32 cellular contexts compared by ENCODE assay signal in the genomic region with DNA sequence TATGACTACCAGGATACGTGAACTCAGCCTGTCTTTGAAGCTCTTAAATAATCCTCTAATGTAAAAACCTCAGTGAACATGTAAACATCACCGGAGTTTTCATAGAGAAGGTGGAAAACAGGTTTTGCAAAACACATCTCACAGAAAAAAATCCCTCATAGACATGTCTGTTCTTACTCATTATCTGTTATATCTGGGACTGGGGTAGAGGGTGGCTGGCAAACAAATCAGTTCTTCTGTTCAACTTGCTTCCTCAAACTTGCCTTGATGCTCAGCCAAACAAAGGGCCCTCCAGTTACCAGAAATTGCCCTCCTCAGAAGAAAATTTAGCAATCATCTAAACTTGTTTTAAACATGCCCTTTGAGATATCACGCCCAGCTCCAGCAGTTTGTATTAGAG.
DNase-seq lines count a peak whose midpoint lies in the region; ATAC-seq and TF ChIP-seq lines count a peak whose summit lies in the region.
"Had no signal": no experiment of that assay in that cellular context is flagged by ENCODE, and none has a peak within 500 bp of the region (broad histone marks: within the 10 kb centered on the region; RNA-seq: fewer than 3 reads in every experiment).

No MANE protein-coding gene starts in this region.

- H3K9me2 ChIP-seq in GM23338 (ENCODE audit: insufficient read depth), result no peaks in the 10 kb centered on the region

- H3K36me3 Mint-ChIP-seq in GM23338 (ENCODE audit: low read depth), result no peaks in the 10 kb centered on the region
- H3K36me3 Mint-ChIP-seq: activated naive CD4-positive, alpha-beta T cell treated with anti-CD3 and anti-CD28 coated beads, Interleukin-2, amount 10 ng/mL, durations not matched to agents 7 days and 5 days; natural killer cell treated with Interleukin-12 subunit alpha and Interleukin-12 subunit beta and Interleukin-15 and Interleukin-18, amount 100 ng/mL, for 72 hours; WTC11 had no signal

- peaks cover 4% of the 10 kb centered on the region for H3K4me1 Mint-ChIP-seq in GM23338
- H3K4me1 Mint-ChIP-seq: activated naive CD4-positive, alpha-beta T cell treated with anti-CD3 and anti-CD28 coated beads, Interleukin-2, amount 10 ng/mL, durations not matched to agents 7 days and 5 days had no signal

- intact Hi-C loops in stomach (cut with DNase I; ENCODE audit: low total_unique reads), result no loop called here

- H3K79me2 ChIP-seq in GM23338 (replicated peaks; ENCODE audit: insufficient read depth), result no peaks in the 10 kb centered on the region

- H3F3A ChIP-seq in GM23338 (replicated peaks; ENCODE audit: low read depth), result no peaks in the 10 kb centered on the region

- no peak for ATAC-seq in GM23338
- peak; percentile 58 for ATAC-seq in foreskin keratinocyte
- no peak for ATAC-seq in GM18511 (IDR thresholded peaks at IDR 0.05; ENCODE audit: unreplicated experiment)
- no peak for ATAC-seq in GM18870 (IDR thresholded peaks at IDR 0.05; ENCODE audit: unreplicated experiment)
- ATAC-seq: natural killer cell treated with Interleukin-12 subunit alpha and Interleukin-12 subunit beta and Interleukin-15 and Interleukin-18, amount 100 ng/mL, for 72 hours; WTC11 had no signal

- TF ChIP-seq POLR2A in stomach (IDR thresholded peaks at IDR 0.05), result no peak

- no peaks in the 10 kb centered on the region for H3K36me3 ChIP-seq in GM23338 (ENCODE audit: insufficient read depth)
- H3K36me3 ChIP-seq in stomach, result no peaks in the 10 kb centered on the region
- H3K36me3 ChIP-seq: BLaER1, esophagus muscularis mucosa, left ventricle myocardium inferior, tibial nerve had no signal

- no peak overlapping the region for H3K4me3 ChIP-seq in GM23338
- no peak overlapping the region for H3K4me3 ChIP-seq in skin epidermis
- no peak overlapping the region for H3K4me3 ChIP-seq in stomach
- H3K4me3 ChIP-seq: BLaER1, esophagus muscularis mucosa, left ventricle myocardium inferior, tibial nerve had no signal

- no peak overlapping the region for H3K27ac ChIP-seq in GM23338 (ENCODE audit: low read depth)
- H3K27ac ChIP-seq in VCaP, result peak overlapping the region; percentile 87
- H3K27ac ChIP-seq in foreskin keratinocyte, result no peak overlapping the region
- H3K27ac ChIP-seq in skin epidermis, result peak overlapping the region in 14 of 21 experiments; percentile 5 to 78 (median 60)
- H3K27ac ChIP-seq in stomach, result no peak overlapping the region
- H3K27ac ChIP-seq: BLaER1, esophagus muscularis mucosa, left ventricle myocardium inferior, tibial nerve had no signal

- H3K4me1 ChIP-seq in GM23338 (ENCODE audit: insufficient read depth) (no peaks in the 10 kb centered on the region), foreskin keratinocyte (peaks cover 4% of the 10 kb centered on the region), stomach (peaks cover 0 to 9% (median 2%) of the 10 kb centered on the region in 4 donors)
- H3K4me1 ChIP-seq: BLaER1, Caco-2 had no signal

- no peak for TF ChIP-seq EP300 in stomach (IDR thresholded peaks at IDR 0.05)

- no peaks in the 10 kb centered on the region for H3K9me3 ChIP-seq in stomach
- H3K9me3 ChIP-seq: BLaER1, Caco-2, esophagus muscularis mucosa, left ventricle myocardium inferior, tibial nerve had no signal

- no peaks in the 10 kb centered on the region for H3K9me3 Mint-ChIP-seq in GM23338
- H3K9me3 Mint-ChIP-seq: activated naive CD4-positive, alpha-beta T cell treated with anti-CD3 and anti-CD28 coated beads, Interleukin-2, amount 10 ng/mL, durations not matched to agents 7 days and 5 days; activated T-helper 1 cell treated with anti-CD3 and anti-CD28 coated beads, Interleukin-12 subunit alpha, Interleukin-12 subunit beta, Interleukin-2, Interleukin-4 antibody, amounts not matched to agents 30 ng/mL and 10 ng/mL and 1 ng/mL, durations not matched to agents 14 hours and 24 hours and 36 hours; natural killer cell treated with Interleukin-12 subunit alpha and Interleukin-12 subunit beta and Interleukin-15 and Interleukin-18, amount 100 ng/mL, for 72 hours; WTC11 had no signal

- H2AFZ ChIP-seq in GM23338, result peak overlapping the region; percentile 49

- peaks cover 2% of the 10 kb centered on the region for H3K27me3 Mint-ChIP-seq in GM23338 (ENCODE audit: insufficient read depth, low read depth, poor library complexity)
- H3K27me3 Mint-ChIP-seq: activated naive CD4-positive, alpha-beta T cell treated with anti-CD3 and anti-CD28 coated beads, Interleukin-2, amount 10 ng/mL, durations not matched to agents 7 days and 5 days; natural killer cell treated with Interleukin-12 subunit alpha and Interleukin-12 subunit beta and Interleukin-15 and Interleukin-18, amount 100 ng/mL, for 72 hours had no signal

- H3K4me2 ChIP-seq in GM23338, result no peak overlapping the region
- H3K4me2 ChIP-seq: BLaER1 had no signal

- no peaks in the 10 kb centered on the region for H4K20me1 ChIP-seq in GM23338 (replicated peaks; ENCODE audit: insufficient read depth)
- H4K20me1 ChIP-seq: BLaER1 had no signal

- H3K27ac Mint-ChIP-seq in GM23338, result no peak overlapping the region
- H3K27ac Mint-ChIP-seq: activated naive CD4-positive, alpha-beta T cell treated with anti-CD3 and anti-CD28 coated beads, Interleukin-2, amount 10 ng/mL, durations not matched to agents 7 days and 5 days; activated T-helper 1 cell treated with anti-CD3 and anti-CD28 coated beads, Interleukin-12 subunit alpha, Interleukin-12 subunit beta, Interleukin-2, Interleukin-4 antibody, amounts not matched to agents 30 ng/mL and 10 ng/mL and 1 ng/mL, durations not matched to agents 14 hours and 24 hours and 36 hours; natural killer cell treated with Interleukin-12 subunit alpha and Interleukin-12 subunit beta and Interleukin-15 and Interleukin-18, amount 100 ng/mL, for 72 hours; WTC11 had no signal

- WGBS in stomach, 5 donors, result 54 to 73% (median 63%) methylated on average over 3 of the region's 3 CpGs

- TF ChIP-seq CTCF in GM23338 (conservative IDR thresholded peaks at IDR 0.05; ENCODE audit: low read depth in 2 of 2) (no peak), VCaP (conservative IDR thresholded peaks at IDR 0.05) (no peak), foreskin keratinocyte (conservative IDR thresholded peaks at IDR 0.05) (no peak), stomach (IDR thresholded peaks at IDR 0.05) (no peak)

- H3K27me3 ChIP-seq in GM23338 (ENCODE audit: insufficient read depth), result no peaks in the 10 kb centered on the region
- no peaks in the 10 kb centered on the region for H3K27me3 ChIP-seq in foreskin keratinocyte
- H3K27me3 ChIP-seq in stomach, result no peaks in the 10 kb centered on the region
- H3K27me3 ChIP-seq: BLaER1, esophagus muscularis mucosa, tibial nerve had no signal

- no peak overlapping the region for H3K4me3 Mint-ChIP-seq in GM23338
- H3K4me3 Mint-ChIP-seq: activated naive CD4-positive, alpha-beta T cell treated with anti-CD3 and anti-CD28 coated beads, Interleukin-2, amount 10 ng/mL, durations not matched to agents 7 days and 5 days; activated T-helper 1 cell treated with anti-CD3 and anti-CD28 coated beads, Interleukin-12 subunit alpha, Interleukin-12 subunit beta, Interleukin-2, Interleukin-4 antibody, amounts not matched to agents 30 ng/mL and 10 ng/mL and 1 ng/mL, durations not matched to agents 14 hours and 24 hours and 36 hours; natural killer cell treated with Interleukin-12 subunit alpha and Interleukin-12 subunit beta and Interleukin-15 and Interleukin-18, amount 100 ng/mL, for 72 hours; WTC11 had no signal

- DNase-seq in GM23338 (ENCODE audit: low spot score) (no peak), foreskin keratinocyte (peak; percentile 42 to 47), NCI-H2227 (lab: John Stamatoyannopoulos, UW; ENCODE audit: unreplicated experiment) (no peak), stomach (no peak)
- DNase-seq: activated CD4-positive, alpha-beta T cell treated with anti-CD3 and anti-CD28 coated beads, Interleukin-2, amount 50 U/mL, for 1 hour; activated naive CD4-positive, alpha-beta T cell treated with anti-CD3 and anti-CD28 coated beads, Interleukin-2, amount 10 ng/mL, durations not matched to agents 7 days and 5 days; Caco-2; DND-41; effector CD8-positive, alpha-beta T cell; HCEC 1CT; hippocampal formation; Karpas-422; left ventricle myocardium inferior; MV-4-11; NCI-H1436 treated with DMSO at 0.1 percent for 48 hours; NCI-H2107; NCI-H446 treated with DMSO at 0.1 percent for 48 hours; NCI-H82; SHP77; stimulated activated CD4-positive, alpha-beta T cell treated with anti-CD3 and anti-CD28 coated beads, Interleukin-2, amount 100 ng/mL, for 24 hours; SW 1271; T-helper 9 cell had no signal

TF ChIP-seq in GM23338, 12 proteins besides CTCF, POLR2A, EP300 and RAD21 (continues in another document):
- no peak for TF ChIP-seq EZH2 (IDR thresholded peaks at IDR 0.05; ENCODE audit: low read depth, unreplicated experiment)

Comparison
In these comparisons a context has a peak if more than half of its experiments do, and no peak if none do; other contexts are left out.
1. DNase-seq: peak in foreskin keratinocyte (2 of 2); none in GM23338 (single experiment), NCI-H2227 (single experiment) and stomach (single experiment).
2. H3K27ac ChIP-seq: peak in VCaP (single experiment) and skin epidermis (14 of 21); none in GM23338 (single experiment), foreskin keratinocyte (single experiment) and stomach (0 of 5).